ENCODE assay signal across 1 cellular context in genomic region chr7:155300641-155301452, GRCh38.
TF ChIP-seq lines count a peak whose summit lies in the region.

No MANE protein-coding gene starts in this region.

TF ChIP-seq in H1, 55 proteins besides CTCF, POLR2A, EP300 and RAD21:
- no peak for TF ChIP-seq USF2 (IDR thresholded peaks at IDR 0.05; ENCODE audit: low read length)
- TF ChIP-seq SIRT6 (IDR thresholded peaks at IDR 0.05; ENCODE audit: low read length): no peak
- no peak for TF ChIP-seq SIX5 (IDR thresholded peaks at IDR 0.05; ENCODE audit: low read depth, low read length)
- no peak for TF ChIP-seq POU5F1 (IDR thresholded peaks at IDR 0.05; ENCODE audit: low read depth, low read length)
- TF ChIP-seq MAFK (IDR thresholded peaks at IDR 0.05; ENCODE audit: low read depth, low read length): no peak
- no peak for TF ChIP-seq HDAC2 (IDR thresholded peaks at IDR 0.05; ENCODE audit: borderline replicate concordance in 1 of 2, low read depth in 2 of 2, low read length in 2 of 2)
- TF ChIP-seq RNF2 (IDR thresholded peaks at IDR 0.05; ENCODE audit: borderline replicate concordance, low read depth, low read length, missing control alignments, poor library complexity, severe bottlenecking): no peak
- no peak for TF ChIP-seq CTBP2 (IDR thresholded peaks at IDR 0.05; ENCODE audit: borderline replicate concordance, insufficient read depth, insufficient read length, low read length)
- no peak for TF ChIP-seq CHD1 (IDR thresholded peaks at IDR 0.05; ENCODE audit: low read depth, low read length)
- no peak for TF ChIP-seq KDM1A (IDR thresholded peaks at IDR 0.05; ENCODE audit: borderline replicate concordance, low read length)
- TF ChIP-seq KDM4A (IDR thresholded peaks at IDR 0.05; ENCODE audit: low read depth, low read length, severe bottlenecking): no peak
- TF ChIP-seq JUN (IDR thresholded peaks at IDR 0.05; ENCODE audit: low read depth, low read length): no peak
- no peak for TF ChIP-seq POLR2AphosphoS5 (IDR thresholded peaks at IDR 0.05; ENCODE audit: low read depth, low read length)
- TF ChIP-seq SIN3A (conservative IDR thresholded peaks at IDR 0.05 in 1 of 2, IDR thresholded peaks at IDR 0.05 in 1 of 2; ENCODE audit: low read depth in 1 of 2, low read length in 2 of 2): no peak
- no peak for TF ChIP-seq RBBP5 (IDR thresholded peaks at IDR 0.05; ENCODE audit: borderline replicate concordance, low read depth, low read length)
- TF ChIP-seq, protein P1, sequence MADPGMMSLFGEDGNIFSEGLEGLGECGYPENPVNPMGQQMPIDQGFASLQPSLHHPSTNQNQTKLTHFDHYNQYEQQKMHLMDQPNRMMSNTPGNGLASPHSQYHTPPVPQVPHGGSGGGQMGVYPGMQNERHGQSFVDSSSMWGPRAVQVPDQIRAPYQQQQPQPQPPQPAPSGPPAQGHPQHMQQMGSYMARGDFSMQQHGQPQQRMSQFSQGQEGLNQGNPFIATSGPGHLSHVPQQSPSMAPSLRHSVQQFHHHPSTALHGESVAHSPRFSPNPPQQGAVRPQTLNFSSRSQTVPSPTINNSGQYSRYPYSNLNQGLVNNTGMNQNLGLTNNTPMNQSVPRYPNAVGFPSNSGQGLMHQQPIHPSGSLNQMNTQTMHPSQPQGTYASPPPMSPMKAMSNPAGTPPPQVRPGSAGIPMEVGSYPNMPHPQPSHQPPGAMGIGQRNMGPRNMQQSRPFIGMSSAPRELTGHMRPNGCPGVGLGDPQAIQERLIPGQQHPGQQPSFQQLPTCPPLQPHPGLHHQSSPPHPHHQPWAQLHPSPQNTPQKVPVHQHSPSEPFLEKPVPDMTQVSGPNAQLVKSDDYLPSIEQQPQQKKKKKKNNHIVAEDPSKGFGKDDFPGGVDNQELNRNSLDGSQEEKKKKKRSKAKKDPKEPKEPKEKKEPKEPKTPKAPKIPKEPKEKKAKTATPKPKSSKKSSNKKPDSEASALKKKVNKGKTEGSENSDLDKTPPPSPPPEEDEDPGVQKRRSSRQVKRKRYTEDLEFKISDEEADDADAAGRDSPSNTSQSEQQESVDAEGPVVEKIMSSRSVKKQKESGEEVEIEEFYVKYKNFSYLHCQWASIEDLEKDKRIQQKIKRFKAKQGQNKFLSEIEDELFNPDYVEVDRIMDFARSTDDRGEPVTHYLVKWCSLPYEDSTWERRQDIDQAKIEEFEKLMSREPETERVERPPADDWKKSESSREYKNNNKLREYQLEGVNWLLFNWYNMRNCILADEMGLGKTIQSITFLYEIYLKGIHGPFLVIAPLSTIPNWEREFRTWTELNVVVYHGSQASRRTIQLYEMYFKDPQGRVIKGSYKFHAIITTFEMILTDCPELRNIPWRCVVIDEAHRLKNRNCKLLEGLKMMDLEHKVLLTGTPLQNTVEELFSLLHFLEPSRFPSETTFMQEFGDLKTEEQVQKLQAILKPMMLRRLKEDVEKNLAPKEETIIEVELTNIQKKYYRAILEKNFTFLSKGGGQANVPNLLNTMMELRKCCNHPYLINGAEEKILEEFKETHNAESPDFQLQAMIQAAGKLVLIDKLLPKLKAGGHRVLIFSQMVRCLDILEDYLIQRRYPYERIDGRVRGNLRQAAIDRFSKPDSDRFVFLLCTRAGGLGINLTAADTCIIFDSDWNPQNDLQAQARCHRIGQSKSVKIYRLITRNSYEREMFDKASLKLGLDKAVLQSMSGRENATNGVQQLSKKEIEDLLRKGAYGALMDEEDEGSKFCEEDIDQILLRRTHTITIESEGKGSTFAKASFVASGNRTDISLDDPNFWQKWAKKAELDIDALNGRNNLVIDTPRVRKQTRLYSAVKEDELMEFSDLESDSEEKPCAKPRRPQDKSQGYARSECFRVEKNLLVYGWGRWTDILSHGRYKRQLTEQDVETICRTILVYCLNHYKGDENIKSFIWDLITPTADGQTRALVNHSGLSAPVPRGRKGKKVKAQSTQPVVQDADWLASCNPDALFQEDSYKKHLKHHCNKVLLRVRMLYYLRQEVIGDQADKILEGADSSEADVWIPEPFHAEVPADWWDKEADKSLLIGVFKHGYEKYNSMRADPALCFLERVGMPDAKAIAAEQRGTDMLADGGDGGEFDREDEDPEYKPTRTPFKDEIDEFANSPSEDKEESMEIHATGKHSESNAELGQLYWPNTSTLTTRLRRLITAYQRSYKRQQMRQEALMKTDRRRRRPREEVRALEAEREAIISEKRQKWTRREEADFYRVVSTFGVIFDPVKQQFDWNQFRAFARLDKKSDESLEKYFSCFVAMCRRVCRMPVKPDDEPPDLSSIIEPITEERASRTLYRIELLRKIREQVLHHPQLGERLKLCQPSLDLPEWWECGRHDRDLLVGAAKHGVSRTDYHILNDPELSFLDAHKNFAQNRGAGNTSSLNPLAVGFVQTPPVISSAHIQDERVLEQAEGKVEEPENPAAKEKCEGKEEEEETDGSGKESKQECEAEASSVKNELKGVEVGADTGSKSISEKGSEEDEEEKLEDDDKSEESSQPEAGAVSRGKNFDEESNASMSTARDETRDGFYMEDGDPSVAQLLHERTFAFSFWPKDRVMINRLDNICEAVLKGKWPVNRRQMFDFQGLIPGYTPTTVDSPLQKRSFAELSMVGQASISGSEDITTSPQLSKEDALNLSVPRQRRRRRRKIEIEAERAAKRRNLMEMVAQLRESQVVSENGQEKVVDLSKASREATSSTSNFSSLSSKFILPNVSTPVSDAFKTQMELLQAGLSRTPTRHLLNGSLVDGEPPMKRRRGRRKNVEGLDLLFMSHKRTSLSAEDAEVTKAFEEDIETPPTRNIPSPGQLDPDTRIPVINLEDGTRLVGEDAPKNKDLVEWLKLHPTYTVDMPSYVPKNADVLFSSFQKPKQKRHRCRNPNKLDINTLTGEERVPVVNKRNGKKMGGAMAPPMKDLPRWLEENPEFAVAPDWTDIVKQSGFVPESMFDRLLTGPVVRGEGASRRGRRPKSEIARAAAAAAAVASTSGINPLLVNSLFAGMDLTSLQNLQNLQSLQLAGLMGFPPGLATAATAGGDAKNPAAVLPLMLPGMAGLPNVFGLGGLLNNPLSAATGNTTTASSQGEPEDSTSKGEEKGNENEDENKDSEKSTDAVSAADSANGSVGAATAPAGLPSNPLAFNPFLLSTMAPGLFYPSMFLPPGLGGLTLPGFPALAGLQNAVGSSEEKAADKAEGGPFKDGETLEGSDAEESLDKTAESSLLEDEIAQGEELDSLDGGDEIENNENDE (IDR thresholded peaks at IDR 0.05; ENCODE audit: insufficient replicate concordance, low read length): no peak
- no peak for TF ChIP-seq HDAC6 (IDR thresholded peaks at IDR 0.05; ENCODE audit: low read depth, low read length)
- no peak for TF ChIP-seq CBX8 (IDR thresholded peaks at IDR 0.05; ENCODE audit: borderline replicate concordance, low read depth, low read length)
- TF ChIP-seq TCF12 (IDR thresholded peaks at IDR 0.05; ENCODE audit: low read depth, low read length): no peak
- no peak for TF ChIP-seq ASH2L (IDR thresholded peaks at IDR 0.05; ENCODE audit: low read length)
TF ChIP-seq in H1: peak in this region for 0.
